In genomic region chr21:15729674-15730483, GRCh38 we compare ENCODE assay signal across 1 cellular context.
TF ChIP-seq lines count a peak whose summit lies in the region.

Gene USP25 (plus strand): TSS chr21:15729982. CDS start chr21:15730394, 412 bp downstream.

TF ChIP-seq in HepG2, 621 proteins besides CTCF, POLR2A, EP300 and RAD21 (continued from another document and continues in another):
- TF ChIP-seq ZNF407 (CRISPR knock-in tag; IDR thresholded peaks at IDR 0.05; ENCODE audit: not compliant biosample characterization) (no peak), MLX (CRISPR knock-in tag; IDR thresholded peaks at IDR 0.05) (no peak), BRF2 (CRISPR knock-in tag; IDR thresholded peaks at IDR 0.05) (no peak), ZNF710 (CRISPR knock-in tag; IDR thresholded peaks at IDR 0.05; ENCODE audit: borderline replicate concordance) (0 out of 2 replicates have a peak, but pooled peaks have one; percentile 51), THAP11 (CRISPR knock-in tag; IDR thresholded peaks at IDR 0.05) (0 out of 2 replicates have a peak, but pooled peaks have one; percentile 2), ZKSCAN8 (CRISPR knock-in tag; IDR thresholded peaks at IDR 0.05; ENCODE audit: borderline replicate concordance) (no peak), NONO (IDR thresholded peaks at IDR 0.05) (no peak), NONO (CRISPR knock-in tag; conservative IDR thresholded peaks at IDR 0.05) (peak; percentile 54), HOXA7 (CRISPR knock-in tag; IDR thresholded peaks at IDR 0.05) (no peak), CHD2 (IDR thresholded peaks at IDR 0.05; ENCODE audit: low read depth, low read length) (no peak), ZNF646 (CRISPR knock-in tag; IDR thresholded peaks at IDR 0.05) (no peak), MTA1 (CRISPR knock-in tag; IDR thresholded peaks at IDR 0.05; ENCODE audit: borderline replicate concordance) (no peak), ZNF558 (CRISPR knock-in tag; IDR thresholded peaks at IDR 0.05; ENCODE audit: borderline replicate concordance) (no peak; the same call in 1 of the 2 replicates), SRSF1 (optimal IDR thresholded peaks at IDR 0.05; ENCODE audit: low read depth, low read length) (no peak), YY1 (IDR thresholded peaks at IDR 0.05; ENCODE audit: insufficient read depth, insufficient replicate concordance, low read depth, low read length) (peak; percentile 80), GTF3A (CRISPR knock-in tag; conservative IDR thresholded peaks at IDR 0.05) (no peak), KDM3A (CRISPR knock-in tag; IDR thresholded peaks at IDR 0.05; ENCODE audit: low read depth) (no peak), ZFP36 (IDR thresholded peaks at IDR 0.05; ENCODE audit: borderline replicate concordance, low read depth, low read length, partially characterized antibody) (no peak), ATF1 (CRISPR knock-in tag; IDR thresholded peaks at IDR 0.05) (no peak), ZFP36L2 (CRISPR knock-in tag; IDR thresholded peaks at IDR 0.05) (no peak), ZMAT5 (CRISPR knock-in tag; IDR thresholded peaks at IDR 0.05; ENCODE audit: borderline replicate concordance, low read depth) (no peak), ZBTB42 (CRISPR knock-in tag; IDR thresholded peaks at IDR 0.05) (no peak), ZMYM3 (CRISPR knock-in tag; IDR thresholded peaks at IDR 0.05) (no peak), ZNF790 (CRISPR knock-in tag; IDR thresholded peaks at IDR 0.05; ENCODE audit: borderline replicate concordance) (no peak), RXRB (CRISPR knock-in tag; IDR thresholded peaks at IDR 0.05; ENCODE audit: borderline replicate concordance) (no peak), SALL1 (CRISPR knock-in tag; IDR thresholded peaks at IDR 0.05) (peak; percentile 21; the same call in 1 of the 2 replicates), JUND (CRISPR knock-in tag; IDR thresholded peaks at IDR 0.05) (no peak), PHB2 (IDR thresholded peaks at IDR 0.05; ENCODE audit: partially characterized antibody) (no peak), DZIP1 (CRISPR knock-in tag; IDR thresholded peaks at IDR 0.05) (no peak), POGK (CRISPR knock-in tag; conservative IDR thresholded peaks at IDR 0.05) (peak; percentile 48; the same call in 1 of the 2 replicates), ZNF3 (CRISPR knock-in tag; IDR thresholded peaks at IDR 0.05) (no peak), ZSCAN21 (CRISPR knock-in tag; IDR thresholded peaks at IDR 0.05; ENCODE audit: borderline replicate concordance) (0 out of 2 replicates have a peak, but pooled peaks have one; percentile 68), ZNF136 (CRISPR knock-in tag; IDR thresholded peaks at IDR 0.05; ENCODE audit: low read depth) (no peak), PAX8 (CRISPR knock-in tag; IDR thresholded peaks at IDR 0.05; ENCODE audit: borderline replicate concordance) (peak; percentile 66; the same call in 1 of the 2 replicates), MIER3 (CRISPR knock-in tag; IDR thresholded peaks at IDR 0.05; ENCODE audit: borderline replicate concordance) (no peak)
